ENCODE assay signal across 17 cellular contexts in genomic region chr19:8370176-8371010, GRCh38. TPM values are rescaled to one million over a fixed set of nuclear protein-coding genes. Genes with fewer than 3 reads are reported as not detected.
DNase-seq lines count a peak whose midpoint lies in the region; ATAC-seq, FAIRE-seq and TF ChIP-seq lines count a peak whose summit lies in the region.
"Had no signal": no experiment of that assay in that cellular context is flagged by ENCODE, and none has a peak within 500 bp of the region (broad histone marks: within the 10 kb centered on the region; RNA-seq: fewer than 3 reads in every experiment).

No MANE protein-coding gene starts in this region.

- intact Hi-C loops in HCT116 (cut with micrococcal nuclease): no loop called here
- intact Hi-C loops in K562 (cut with micrococcal nuclease): no loop called here
- intact Hi-C loops in right cardiac atrium (cut with DNase I): no loop called here
- intact Hi-C loops in sciatic nerve (cut with DNase I): no loop called here

- CTCF ChIA-PET in HCT116 (lab: Charles Lee): interaction anchor here (1.2 kb wide), 1 partner anchor 209 kb away, joined by 4 read pairs; no protein-coding TSS in a partner anchor
- CTCF ChIA-PET in K562 (lab: Yijun Ruan, JAX; ENCODE audit: low intra/inter-chr PET ratio): interaction anchor here (0.5 kb wide), 1 partner anchor 17 kb away, joined by 3 read pairs; no protein-coding TSS in a partner anchor

- ATAC-seq in HCT116 (no peak), K562 (no peak), right cardiac atrium (peak; percentile 56 to 66), sciatic nerve (peak; percentile 81), GM19395 (IDR thresholded peaks at IDR 0.05; ENCODE audit: unreplicated experiment) (no peak)
- ATAC-seq: activated CD8-positive, alpha-beta T cell treated with anti-CD3 and anti-CD28 coated beads for 36 hours; activated T-cell treated with anti-CD3 and anti-CD28 coated beads, Interleukin-2, amount 50 U/mL, for 72 hours; gastroesophageal sphincter had no signal

- no peak overlapping the region for H3K27ac ChIP-seq in HCT116 (ENCODE audit: low read depth, low read length)
- no peak overlapping the region for H3K27ac ChIP-seq in K562 (ENCODE audit: extremely low read depth, low read depth, low read length)
- peak overlapping the region; percentile 40 for H3K27ac ChIP-seq in right cardiac atrium (ENCODE audit: low read length)

- 70% methylated on average over 18 of the region's 19 CpGs for WGBS in K562 (ENCODE audit: insufficient coverage, low coverage, missing lambda C conversion rate)
- WGBS in right cardiac atrium: 72% methylated on average over 19 of the region's 19 CpGs

- no peak for FAIRE-seq in K562 (lab: Jason Lieb, UNC)

- no peak for TF ChIP-seq RAD21 in HCT116 (IDR thresholded peaks at IDR 0.05; ENCODE audit: low read depth)
- no peak for TF ChIP-seq RAD21 in K562 (CRISPR knock-in tag; conservative IDR thresholded peaks at IDR 0.05 in 1 of 2, IDR thresholded peaks at IDR 0.05 in 1 of 2)

- H2AFZ ChIP-seq in HCT116 (ENCODE audit: low read depth, low read length, poor library complexity, severe bottlenecking) (no peak overlapping the region), K562 (ENCODE audit: low read depth, low read length) (peak overlapping the region; percentile 74)

- no peaks in the 10 kb centered on the region for H3K9me3 ChIP-seq in HCT116 (ENCODE audit: control insufficient read depth in 1 of 2, insufficient read depth in 1 of 2, low read depth in 1 of 2, low read length in 2 of 2)
- H3K9me3 ChIP-seq in K562 (replicated peaks; ENCODE audit: control insufficient read depth, insufficient read depth, low read depth, low read length): no peaks in the 10 kb centered on the region; the same call in 1 of the 2 replicates
- H3K9me3 ChIP-seq in right cardiac atrium (ENCODE audit: control insufficient read depth, low read length): no peaks in the 10 kb centered on the region
- H3K9me3 ChIP-seq: BE2C, gastroesophageal sphincter had no signal

- POLR2A ChIA-PET in HCT116 (lab: Charles Lee) (no interaction called here), K562 (lab: Yijun Ruan, JAX) (interaction anchor here (0.9 to 1.9 kb wide), 4 partner anchors 9 to 82 kb away, joined by 3 to 7 read pairs (median 4); no protein-coding TSS in a partner anchor)

- H3K27me3 ChIP-seq in HCT116 (ENCODE audit: insufficient read depth, low read length): no peaks in the 10 kb centered on the region
- peaks cover 0 to 7% of the 10 kb centered on the region in 2 experiments; a peak in 1 of 5 replicates for H3K27me3 ChIP-seq in K562 (ENCODE audit: control insufficient read depth in 2 of 2, insufficient read depth in 2 of 2, low read length in 2 of 2)
- H3K27me3 ChIP-seq in right cardiac atrium (ENCODE audit: control insufficient read depth, insufficient read depth): no peaks in the 10 kb centered on the region
- H3K27me3 ChIP-seq: BE2C, gastroesophageal sphincter had no signal

- H3K9me1 ChIP-seq in K562 (ENCODE audit: control insufficient read depth, insufficient read depth, low read length): no peaks in the 10 kb centered on the region

- H3K79me2 ChIP-seq in HCT116 (ENCODE audit: insufficient read depth, low read length): no peaks in the 10 kb centered on the region
- no peaks in the 10 kb centered on the region for H3K79me2 ChIP-seq in K562 (ENCODE audit: control insufficient read depth, insufficient read depth, low read length)

- H3K4me3 ChIP-seq in HCT116 (replicated peaks in 1 of 2; ENCODE audit: low read depth in 1 of 2, low read length in 2 of 2) (no peak overlapping the region), K562 (no peak overlapping the region), right cardiac atrium (ENCODE audit: low read length) (no peak overlapping the region)
- H3K4me3 ChIP-seq: gastroesophageal sphincter had no signal

- no peaks in the 10 kb centered on the region for H4K20me1 ChIP-seq in HCT116 (ENCODE audit: insufficient read depth)
- no peaks in the 10 kb centered on the region for H4K20me1 ChIP-seq in K562 (replicated peaks; ENCODE audit: control insufficient read depth, insufficient read depth, low read length)

- no peak for TF ChIP-seq POLR2A in HCT116 (IDR thresholded peaks at IDR 0.05; ENCODE audit: borderline replicate concordance, extremely low read depth, insufficient read depth, insufficient read length)
- TF ChIP-seq POLR2A in K562 (conservative IDR thresholded peaks at IDR 0.05): no peak

- no peak overlapping the region for H3K4me2 ChIP-seq in HCT116 (ENCODE audit: low read length)
- peak overlapping the region; percentile 64 for H3K4me2 ChIP-seq in K562 (ENCODE audit: insufficient read depth, low read length)

- no peak for TF ChIP-seq EP300 in K562 (IDR thresholded peaks at IDR 0.05; ENCODE audit: low read length)

- RAD21 ChIA-PET in HCT116 (lab: Charles Lee; ENCODE audit: low non-redundant PET in 1 of 2, low total read pairs in 2 of 2, uncharacterized antibody in 2 of 2, unreplicated experiment in 2 of 2): no interaction called here

- in situ Hi-C loops in K562 (cut with MboI): no loop called here

- H3K4me1 ChIP-seq in HCT116 (ENCODE audit: control insufficient read depth in 1 of 2, insufficient read depth in 2 of 2, low read length in 2 of 2) (peaks cover 20 to 28% of the 10 kb centered on the region in 2 experiments), K562 (replicated peaks in 1 of 2; ENCODE audit: control insufficient read depth in 2 of 2, insufficient read depth in 2 of 2, low read length in 2 of 2) (peaks cover 22 to 47% of the 10 kb centered on the region in 2 experiments), right cardiac atrium (ENCODE audit: control insufficient read depth, insufficient read depth, low read length) (peaks cover 20% of the 10 kb centered on the region)

- no peak for TF ChIP-seq CTCF in HCT116 (IDR thresholded peaks at IDR 0.05 in 2 of 3, conservative IDR thresholded peaks at IDR 0.05 in 1 of 3; ENCODE audit: borderline replicate concordance in 1 of 3, insufficient read depth in 1 of 3, low read depth in 2 of 3, low read length in 2 of 3)
- no peak for TF ChIP-seq CTCF in K562 (IDR thresholded peaks at IDR 0.05 in 2 of 3, conservative IDR thresholded peaks at IDR 0.05 in 1 of 3; ENCODE audit: insufficient read depth in 2 of 3, low read depth in 1 of 3, low read length in 3 of 3)

- H3K9me2 ChIP-seq in HCT116 (ENCODE audit: insufficient read depth): no peaks in the 10 kb centered on the region

- H3K9ac ChIP-seq in HCT116 (ENCODE audit: low read length) (no peak overlapping the region), K562 (ENCODE audit: insufficient read depth in 1 of 2, low read depth in 2 of 2, low read length in 2 of 2) (peak overlapping the region; percentile 32 to 89; a peak in 2 of 4 replicates)

- no TSS peak for BruUV-seq in HCT116 (replicated peaks; lab: Mats Ljungman, UMichigan)
- no TSS peak for BruUV-seq in K562 (replicated peaks; lab: Mats Ljungman, UMichigan)

- no peaks in the 10 kb centered on the region; a peak in 2 of 4 replicates for H3K36me3 ChIP-seq in HCT116 (ENCODE audit: control insufficient read depth in 1 of 2, insufficient read depth in 2 of 2, low read length in 2 of 2)
- no peaks in the 10 kb centered on the region for H3K36me3 ChIP-seq in K562 (ENCODE audit: control insufficient read depth, insufficient read depth, low read length)
- H3K36me3 ChIP-seq: BE2C had no signal

- no peak for DNase-seq in HCT116 (ENCODE audit: low read depth, low spot score)
- DNase-seq in K562 (ENCODE audit: extremely low read depth in 1 of 4, low spot score in 3 of 4): peak in 1 of 4 experiments; percentile 18
- DNase-seq in right cardiac atrium: peak in 2 of 3 donors; percentile 69 to 72
- no peak for DNase-seq in sciatic nerve (ENCODE audit: low spot score)
- no peak for DNase-seq in NCI-H524 treated with DMSO at 0.1 percent for 48 hours (lab: John Stamatoyannopoulos, UW)
- no peak for DNase-seq in Ammon's horn (ENCODE audit: low spot score)
- DNase-seq in NCI-H748 treated with DMSO at 0.1 percent for 48 hours (lab: John Stamatoyannopoulos, UW): no peak
- DNase-seq: activated CD8-positive, alpha-beta T cell treated with anti-CD3 and anti-CD28 coated beads for 36 hours; activated T-cell treated with anti-CD3 and anti-CD28 coated beads, Interleukin-2, amount 50 U/mL, for 72 hours; BE2C; NCI-H2081; NCI-H69; stimulated activated CD4-positive, alpha-beta T cell treated with anti-CD3 and anti-CD28 coated beads, Interleukin-4, amount 100 ng/mL, for 24 hours; stimulated activated CD8-positive, alpha-beta memory T cell treated with anti-CD3 and anti-CD28 coated beads, Interleukin-4, amount 100 ng/mL, for 48 hours had no signal

RNA-seq across cellular contexts. Expression of gene ANGPTL4, which starts 6.4 kb away (rescaled TPM):
- total RNA-seq in HCT116 (2021; ENCODE audit: unreplicated experiment) (54.8 TPM), K562 (2014; rRNA removed) (0.05 and 0.33 TPM in 2 replicates), K562 (2014; rRNA removed; fragmentation: Illumina TruSeq; extraction: Trizol) (not detected in 2 replicates), K562 (2015; rRNA removed; fragmentation: Illumina TruSeq; extraction: Trizol) (0.08 and 0.22 TPM in 2 replicates), K562 (2021) (0.20 and 0.24 TPM in 2 replicates), right cardiac atrium (10 to 100 TPM in 1 of 4 donors, 1 to 10 TPM in 3; 5.9 to 89.3 (median 7.8) TPM), sciatic nerve (9.2 TPM)
- polyA plus RNA-seq in HCT116 (2012): 114 and 161 TPM in 2 replicates
- total RNA-seq in K562 (2011; cell fraction: chromatin; rRNA removed; ENCODE audit: low replicate concordance): 0.35 and 2.5 TPM in 2 replicates
- total RNA-seq in K562 (2011; cell fraction: nucleolus; rRNA removed): 1.8 and 4.8 TPM in 2 replicates
- total RNA-seq in K562 (2011; cell fraction: nucleoplasm; rRNA removed): 1.4 and 1.8 TPM in 2 replicates
- polyA plus RNA-seq in K562 (2011; rRNA removed) (0.64 and 0.77 TPM in 2 replicates), K562 (2014; fragmentation: Illumina TruSeq; extraction: Trizol) (0.32 TPM in 1 of 2 replicates, not detected in the other), K562 (2014; fragmentation: Nextera tagmentation; extraction: Ambion mirVana) (not detected), K562 (2014; rRNA removed) (0.15 and 0.85 TPM in 2 replicates), right cardiac atrium (24.1 TPM)
- polyA plus RNA-seq in K562 (2011; cell fraction: cytosol; rRNA removed): 0.46 and 3.3 TPM in 2 replicates
- 0.94 and 4.1 TPM in 2 replicates for polyA plus RNA-seq in K562 (2011; cell fraction: nucleus; rRNA removed)
- 0.61 and 0.65 TPM in 2 replicates for polyA plus RNA-seq in K562 (2012)
- polyA minus RNA-seq in K562 (2011; rRNA and poly(A)+ RNA removed): 0.46 TPM in 1 of 2 replicates, not detected in the other
- polyA minus RNA-seq in K562 (2011; cell fraction: cytosol; rRNA and poly(A)+ RNA removed): 2.3 TPM in 1 of 2 replicates, not detected in the other
- 0.78 and 1.8 TPM in 2 replicates for polyA minus RNA-seq in K562 (2011; cell fraction: nucleus; rRNA and poly(A)+ RNA removed)
- total RNA-seq: neural crest cell had no signal

RNA-seq across cellular contexts. Expression of gene RAB11B, which starts 19.8 kb away (rescaled TPM):
- total RNA-seq in HCT116 (2021; ENCODE audit: unreplicated experiment): 140 TPM
- polyA plus RNA-seq in HCT116 (2012): 164 and 236 TPM in 2 replicates
- 47.8 and 110 TPM in 2 replicates for total RNA-seq in K562 (2011; cell fraction: chromatin; rRNA removed; ENCODE audit: low replicate concordance)
- 74.5 and 92.6 TPM in 2 replicates for total RNA-seq in K562 (2011; cell fraction: nucleolus; rRNA removed)
- total RNA-seq in K562 (2011; cell fraction: nucleoplasm; rRNA removed): 59.3 and 63.7 TPM in 2 replicates
- 13.8 and 14.6 TPM in 2 replicates for total RNA-seq in K562 (2014; rRNA removed)
- total RNA-seq in K562 (2014; rRNA removed; fragmentation: Illumina TruSeq; extraction: Trizol): 2.1 and 2.9 TPM in 2 replicates
- total RNA-seq in K562 (2015; rRNA removed; fragmentation: Illumina TruSeq; extraction: Trizol): 6.5 and 9.1 TPM in 2 replicates
- total RNA-seq in K562 (2021): 71.0 and 72.3 TPM in 2 replicates
- polyA plus RNA-seq in K562 (2011; rRNA removed): 18.4 and 36.4 TPM in 2 replicates
- polyA plus RNA-seq in K562 (2011; cell fraction: cytosol; rRNA removed): 33.8 and 40.2 TPM in 2 replicates
- polyA plus RNA-seq in K562 (2011; cell fraction: nucleus; rRNA removed): 90.4 and 128 TPM in 2 replicates
- 99.8 and 107 TPM in 2 replicates for polyA plus RNA-seq in K562 (2012)
- polyA plus RNA-seq in K562 (2014; fragmentation: Illumina TruSeq; extraction: Trizol): 14.3 and 42.6 TPM in 2 replicates
- polyA plus RNA-seq in K562 (2014; fragmentation: Nextera tagmentation; extraction: Ambion mirVana): 1 to 10 TPM in 1 of 2 experiments, under 1 TPM in 1; 0.74 to 1.0 TPM
- polyA plus RNA-seq in K562 (2014; rRNA removed): 40.9 and 57.7 TPM in 2 replicates
- polyA minus RNA-seq in K562 (2011; rRNA and poly(A)+ RNA removed): 7.2 and 11.7 TPM in 2 replicates
- polyA minus RNA-seq in K562 (2011; cell fraction: cytosol; rRNA and poly(A)+ RNA removed): 35.4 and 57.5 TPM in 2 replicates
- 20.2 and 28.5 TPM in 2 replicates for polyA minus RNA-seq in K562 (2011; cell fraction: nucleus; rRNA and poly(A)+ RNA removed)
- total RNA-seq in right cardiac atrium: 100 to 1,000 TPM; 145 to 201 (median 158) TPM
- polyA plus RNA-seq in right cardiac atrium: 157 TPM
- 91.6 TPM for total RNA-seq in sciatic nerve

RNA-seq across cellular contexts. Expression of gene KANK3, which starts 27.3 kb away (rescaled TPM):
- total RNA-seq in HCT116 (2021; ENCODE audit: unreplicated experiment) (21.7 TPM), K562 (2014; rRNA removed) (not detected in 2 replicates), K562 (2014; rRNA removed; fragmentation: Illumina TruSeq; extraction: Trizol) (not detected in 2 replicates), K562 (2015; rRNA removed; fragmentation: Illumina TruSeq; extraction: Trizol) (not detected in 2 replicates), K562 (2021) (0.22 and 0.40 TPM in 2 replicates), right cardiac atrium (10 to 100 TPM; 10.1 to 14.0 (median 13.2) TPM), sciatic nerve (28.2 TPM)
- 13.1 and 14.4 TPM in 2 replicates for polyA plus RNA-seq in HCT116 (2012)
- 0.44 and 1.0 TPM in 2 replicates for total RNA-seq in K562 (2011; cell fraction: chromatin; rRNA removed; ENCODE audit: low replicate concordance)
- 0.53 and 0.83 TPM in 2 replicates for total RNA-seq in K562 (2011; cell fraction: nucleolus; rRNA removed)
- 0.76 and 0.95 TPM in 2 replicates for total RNA-seq in K562 (2011; cell fraction: nucleoplasm; rRNA removed)
- polyA plus RNA-seq in K562 (2011; rRNA removed) (0.08 TPM in 2 replicates), K562 (2014; fragmentation: Illumina TruSeq; extraction: Trizol) (0.06 TPM in 1 of 2 replicates, not detected in the other), K562 (2014; fragmentation: Nextera tagmentation; extraction: Ambion mirVana) (under 1 TPM in 1 of 2 experiments, not detected in 1; 0.03 TPM), K562 (2014; rRNA removed) (not detected in 2 replicates), right cardiac atrium (12.5 TPM)
- polyA plus RNA-seq in K562 (2011; cell fraction: cytosol; rRNA removed): 0.10 and 0.27 TPM in 2 replicates
- polyA plus RNA-seq in K562 (2011; cell fraction: nucleus; rRNA removed): 0.41 and 0.82 TPM in 2 replicates
- polyA plus RNA-seq in K562 (2012): 0.14 and 0.18 TPM in 2 replicates
- polyA minus RNA-seq in K562 (2011; rRNA and poly(A)+ RNA removed): not detected in 2 replicates
- polyA minus RNA-seq in K562 (2011; cell fraction: cytosol; rRNA and poly(A)+ RNA removed): not detected in 2 replicates
- 0.11 and 0.54 TPM in 2 replicates for polyA minus RNA-seq in K562 (2011; cell fraction: nucleus; rRNA and poly(A)+ RNA removed)

RNA-seq across cellular contexts. Expression of gene MARCHF2, which starts 42.7 kb away (rescaled TPM):
- total RNA-seq in HCT116 (2021; ENCODE audit: unreplicated experiment) (22.5 TPM), K562 (2014; rRNA removed) (6.4 and 9.6 TPM in 2 replicates), K562 (2014; rRNA removed; fragmentation: Illumina TruSeq; extraction: Trizol) (1.2 and 1.9 TPM in 2 replicates), K562 (2015; rRNA removed; fragmentation: Illumina TruSeq; extraction: Trizol) (1.9 and 2.2 TPM in 2 replicates), K562 (2021) (4.1 and 4.2 TPM in 2 replicates), right cardiac atrium (100 to 1,000 TPM in 3 of 4 donors, 10 to 100 TPM in 1; 94.2 to 106 (median 104) TPM), sciatic nerve (44.7 TPM)
- polyA plus RNA-seq in HCT116 (2012): 22.9 and 27.8 TPM in 2 replicates
- total RNA-seq in K562 (2011; cell fraction: chromatin; rRNA removed; ENCODE audit: low replicate concordance): 2.0 and 5.2 TPM in 2 replicates
- 6.2 and 6.5 TPM in 2 replicates for total RNA-seq in K562 (2011; cell fraction: nucleolus; rRNA removed)
- 4.1 and 4.8 TPM in 2 replicates for total RNA-seq in K562 (2011; cell fraction: nucleoplasm; rRNA removed)
- polyA plus RNA-seq in K562 (2011; rRNA removed) (2.2 and 3.1 TPM in 2 replicates), K562 (2014; fragmentation: Illumina TruSeq; extraction: Trizol) (2.0 and 3.3 TPM in 2 replicates), K562 (2014; fragmentation: Nextera tagmentation; extraction: Ambion mirVana) (under 1 TPM; 0.39 to 0.41 TPM), K562 (2014; rRNA removed) (3.7 and 5.2 TPM in 2 replicates), right cardiac atrium (107 TPM)
- polyA plus RNA-seq in K562 (2011; cell fraction: cytosol; rRNA removed): 4.8 and 8.7 TPM in 2 replicates
- 2.6 and 6.9 TPM in 2 replicates for polyA plus RNA-seq in K562 (2011; cell fraction: nucleus; rRNA removed)
- polyA plus RNA-seq in K562 (2012): 5.4 and 13.1 TPM in 2 replicates
- 0.63 and 1.4 TPM in 2 replicates for polyA minus RNA-seq in K562 (2011; rRNA and poly(A)+ RNA removed)
- polyA minus RNA-seq in K562 (2011; cell fraction: cytosol; rRNA and poly(A)+ RNA removed): 3.6 and 3.8 TPM in 2 replicates
- 1.2 and 1.3 TPM in 2 replicates for polyA minus RNA-seq in K562 (2011; cell fraction: nucleus; rRNA and poly(A)+ RNA removed)

RNA-seq across cellular contexts. Expression of gene RPS28, which starts 49.1 kb away (rescaled TPM):
- total RNA-seq in HCT116 (2021; ENCODE audit: unreplicated experiment) (2,379 TPM), K562 (2014; rRNA removed) (1,864 and 2,438 TPM in 2 replicates), K562 (2014; rRNA removed; fragmentation: Illumina TruSeq; extraction: Trizol) (130 and 165 TPM in 2 replicates), K562 (2015; rRNA removed; fragmentation: Illumina TruSeq; extraction: Trizol) (471 and 527 TPM in 2 replicates), K562 (2021) (2,747 and 3,081 TPM in 2 replicates), right cardiac atrium (1,000 to 10,000 TPM in 2 of 4 donors, 100 to 1,000 TPM in 2; 887 to 1,230 (median 1,019) TPM), sciatic nerve (893 TPM)
- polyA plus RNA-seq in HCT116 (2012): 2,859 and 3,193 TPM in 2 replicates
- total RNA-seq in K562 (2011; cell fraction: chromatin; rRNA removed; ENCODE audit: low replicate concordance): 88.1 and 153 TPM in 2 replicates
- total RNA-seq in K562 (2011; cell fraction: nucleolus; rRNA removed): 167 TPM in 2 replicates
- 206 and 397 TPM in 2 replicates for total RNA-seq in K562 (2011; cell fraction: nucleoplasm; rRNA removed)
- polyA plus RNA-seq in K562 (2011; rRNA removed) (662 and 1,013 TPM in 2 replicates), K562 (2014; fragmentation: Illumina TruSeq; extraction: Trizol) (866 and 1,057 TPM in 2 replicates), K562 (2014; fragmentation: Nextera tagmentation; extraction: Ambion mirVana) (1,000 to 10,000 TPM; 2,724 to 2,827 TPM), K562 (2014; rRNA removed) (1,303 and 1,847 TPM in 2 replicates), right cardiac atrium (621 TPM)
- polyA plus RNA-seq in K562 (2011; cell fraction: cytosol; rRNA removed): 1,028 and 1,084 TPM in 2 replicates
- polyA plus RNA-seq in K562 (2011; cell fraction: nucleus; rRNA removed): 641 and 754 TPM in 2 replicates
- 3,105 and 3,833 TPM in 2 replicates for polyA plus RNA-seq in K562 (2012)
- polyA minus RNA-seq in K562 (2011; rRNA and poly(A)+ RNA removed): 177 and 211 TPM in 2 replicates
- polyA minus RNA-seq in K562 (2011; cell fraction: cytosol; rRNA and poly(A)+ RNA removed): 416 and 590 TPM in 2 replicates
- 61.5 and 90.0 TPM in 2 replicates for polyA minus RNA-seq in K562 (2011; cell fraction: nucleus; rRNA and poly(A)+ RNA removed)

Comparison
In these comparisons a context has a peak if more than half of its experiments do, and no peak if none do; other contexts are left out.
1. ATAC-seq: peak in right cardiac atrium (2 of 2) and sciatic nerve (single experiment); none in HCT116 (single experiment), K562 (single experiment) and GM19395 (single experiment).
2. DNase-seq: peak in right cardiac atrium (2 of 3); none in HCT116 (single experiment), sciatic nerve (single experiment), NCI-H524 treated with DMSO at 0.1 percent for 48 hours (single experiment), Ammon's horn (single experiment) and NCI-H748 treated with DMSO at 0.1 percent for 48 hours (single experiment).
3. RNA of gene KANK3, which starts 27.3 kb away (total RNA-seq): 28.2 TPM in sciatic nerve (single experiment), 21.7 TPM in HCT116 (single experiment) and 10.1 to 14.0 TPM in right cardiac atrium; 0.22 to 1.0 TPM in K562; every median in the first group is over 4 times any median in the second.
4. Of the 22 proteins assayed by ChIP-seq in both K562 and HCT116: peak only in K562: none; only in HCT116: POLR2AphosphoS5; in both: none; in neither: 21.